In genomic region chr12:124371970-124372555, GRCh38 we compare ENCODE assay signal across 22 cellular contexts.
DNase-seq lines count a peak whose midpoint lies in the region; ATAC-seq and TF ChIP-seq lines count a peak whose summit lies in the region.
"Had no signal": no experiment of that assay in that cellular context is flagged by ENCODE, and none has a peak within 500 bp of the region (broad histone marks: within the 10 kb centered on the region; RNA-seq: fewer than 3 reads in every experiment).

No MANE protein-coding gene starts in this region.

- no TSS peak for BruUV-seq in Panc1 (replicated peaks; lab: Mats Ljungman, UMichigan)

- H2AFZ ChIP-seq in DND-41 (ENCODE audit: low read depth, low read length) (no peak overlapping the region), MM.1S (ENCODE audit: low read length) (no peak overlapping the region)

- no peak overlapping the region for H3K9ac ChIP-seq in DND-41 (ENCODE audit: low read depth, low read length)
- H3K9ac ChIP-seq in MM.1S (ENCODE audit: low read length): no peak overlapping the region

- TF ChIP-seq CTCF in DND-41 (IDR thresholded peaks at IDR 0.05; ENCODE audit: borderline replicate concordance, extremely low read depth, low read length, poor library complexity, severe bottlenecking) (peak; percentile 5), Panc1 (IDR thresholded peaks at IDR 0.05) (peak; percentile 47; the same call in 1 of the 2 replicates), esophagus muscularis mucosa (IDR thresholded peaks at IDR 0.05) (no peak), MM.1S (IDR thresholded peaks at IDR 0.05; ENCODE audit: low read length) (no peak)

- H3K27me3 ChIP-seq in DND-41 (ENCODE audit: insufficient read depth, low read length, poor library complexity): no peaks in the 10 kb centered on the region
- no peaks in the 10 kb centered on the region for H3K27me3 ChIP-seq in Panc1 (ENCODE audit: control insufficient read depth, insufficient read depth, low read length)
- no peaks in the 10 kb centered on the region for H3K27me3 ChIP-seq in esophagus muscularis mucosa
- H3K27me3 ChIP-seq in MM.1S (replicated peaks; ENCODE audit: insufficient read depth, low read length): no peaks in the 10 kb centered on the region
- H3K27me3 ChIP-seq: upper lobe of left lung had no signal

- POLR2A ChIA-PET in Panc1 (lab: Charles Lee): no interaction called here

- no peak for ATAC-seq in DND-41 (ENCODE audit: insufficient read depth, low read depth)
- no peak for ATAC-seq in Panc1
- ATAC-seq in stimulated activated memory B cell treated with anti-CD40 and anti-IgM and Interleukin-4, amounts not matched to agents 10 μg/mL and 1 μg/mL and 100 μg/mL, for 72 hours: peak; percentile 29
- no peak for ATAC-seq in HG02884 (IDR thresholded peaks at IDR 0.05; ENCODE audit: unreplicated experiment)
- no peak for ATAC-seq in HG02763 (IDR thresholded peaks at IDR 0.05; ENCODE audit: unreplicated experiment)
- ATAC-seq: activated naive CD4-positive, alpha-beta T cell treated with anti-CD3 and anti-CD28 coated beads, Interleukin-2, amount 50 U/mL, for 72 hours had no signal

- H3K36me3 ChIP-seq in DND-41 (ENCODE audit: insufficient read depth, low read length) (peaks cover 70% of the 10 kb centered on the region), Panc1 (ENCODE audit: control insufficient read depth, insufficient read depth, low read length) (peaks cover 7% of the 10 kb centered on the region), esophagus muscularis mucosa (peaks cover 28 to 78% (median 67%) of the 10 kb centered on the region in 4 donors), MM.1S (replicated peaks; ENCODE audit: insufficient read depth, low read length) (no peaks in the 10 kb centered on the region)

- no peaks in the 10 kb centered on the region for H3K9me3 ChIP-seq in DND-41 (ENCODE audit: insufficient read depth, low read length, severe bottlenecking)
- H3K9me3 ChIP-seq in Panc1 (ENCODE audit: control insufficient read depth, insufficient read depth, low read depth, low read length): no peaks in the 10 kb centered on the region
- no peaks in the 10 kb centered on the region for H3K9me3 ChIP-seq in esophagus muscularis mucosa
- no peaks in the 10 kb centered on the region for H3K9me3 ChIP-seq in MM.1S (replicated peaks; ENCODE audit: insufficient read depth, low read length)
- H3K9me3 ChIP-seq: upper lobe of left lung had no signal

- no peak for TF ChIP-seq POLR2A in esophagus muscularis mucosa (IDR thresholded peaks at IDR 0.05; ENCODE audit: low read depth)

- no peaks in the 10 kb centered on the region for H3K9me3 Mint-ChIP-seq in stimulated activated memory B cell treated with anti-CD40 and anti-IgM and Interleukin-4, amounts not matched to agents 10 μg/mL and 1 μg/mL and 100 μg/mL, for 72 hours
- H3K9me3 Mint-ChIP-seq: activated naive CD4-positive, alpha-beta T cell treated with anti-CD3 and anti-CD28 coated beads, Interleukin-2, amount 50 U/mL, for 72 hours; CD8-positive, alpha-beta memory T cell; naive B cell had no signal

- H3K27me3 Mint-ChIP-seq in stimulated activated memory B cell treated with anti-CD40 and anti-IgM and Interleukin-4, amounts not matched to agents 10 μg/mL and 1 μg/mL and 100 μg/mL, for 72 hours: no peaks in the 10 kb centered on the region
- H3K27me3 Mint-ChIP-seq: CD8-positive, alpha-beta memory T cell; naive B cell had no signal

- no peak overlapping the region for H3K4me3 Mint-ChIP-seq in stimulated activated memory B cell treated with anti-CD40 and anti-IgM and Interleukin-4, amounts not matched to agents 10 μg/mL and 1 μg/mL and 100 μg/mL, for 72 hours
- H3K4me3 Mint-ChIP-seq: CD8-positive, alpha-beta memory T cell; naive B cell had no signal

- no peaks in the 10 kb centered on the region for H3F3A ChIP-seq in MM.1S (ENCODE audit: insufficient read depth, low read length)

- no peak overlapping the region for H3K4me2 ChIP-seq in DND-41 (ENCODE audit: insufficient read depth, low read length)
- no peak overlapping the region for H3K4me2 ChIP-seq in MM.1S (ENCODE audit: low read depth, low read length)

- in situ Hi-C loops in Panc1 (cut with HindIII; ENCODE audit: low pct_unique_long_range_greater_than_20kb, low sequenced_read_pairs): no loop called here

- CTCF ChIA-PET in Panc1 (lab: Charles Lee): interaction anchor here (0.7 kb wide), 1 partner anchor 479 kb away, joined by 3 read pairs; no protein-coding TSS in a partner anchor

- H3K4me1 Mint-ChIP-seq in stimulated activated memory B cell treated with anti-CD40 and anti-IgM and Interleukin-4, amounts not matched to agents 10 μg/mL and 1 μg/mL and 100 μg/mL, for 72 hours: no peaks in the 10 kb centered on the region
- H3K4me1 Mint-ChIP-seq: CD8-positive, alpha-beta memory T cell had no signal

- no peak for DNase-seq in DND-41
- no peak for DNase-seq in Panc1 (ENCODE audit: low read depth, low spot score)
- DNase-seq in esophagus muscularis mucosa (ENCODE audit: extremely low spot score): no peak
- no peak for DNase-seq in epidermal melanocyte (ENCODE audit: insufficient read length, low spot score)
- no peak for DNase-seq in MM.1S
- DNase-seq: activated CD4-positive, CD25-positive, alpha-beta regulatory T cell treated with anti-CD3 and anti-CD28 coated beads, Interleukin-2, amount 50 U/mL, for 72 hours; AML-193; CD8-positive, alpha-beta memory T cell; DMS79; HCEC 1CT; hippocampal formation; mesenchymal stem cell; naive B cell; NCI-H2107; NCI-H510A; RPMI8226 had no signal

- no peak for TF ChIP-seq EP300 in esophagus muscularis mucosa (IDR thresholded peaks at IDR 0.05)

- peaks cover 39% of the 10 kb centered on the region for H3K36me3 Mint-ChIP-seq in stimulated activated memory B cell treated with anti-CD40 and anti-IgM and Interleukin-4, amounts not matched to agents 10 μg/mL and 1 μg/mL and 100 μg/mL, for 72 hours
- H3K36me3 Mint-ChIP-seq: activated naive CD4-positive, alpha-beta T cell treated with anti-CD3 and anti-CD28 coated beads, Interleukin-2, amount 50 U/mL, for 72 hours; naive B cell had no signal

- no peaks in the 10 kb centered on the region for H3K9me2 ChIP-seq in MM.1S (replicated peaks; ENCODE audit: insufficient read depth, low read length)

- H3K4me1 ChIP-seq in DND-41 (ENCODE audit: insufficient read depth, low read length) (no peaks in the 10 kb centered on the region), Panc1 (ENCODE audit: control insufficient read depth, insufficient read depth, low read length) (peaks cover 71% of the 10 kb centered on the region), esophagus muscularis mucosa (peaks cover 49 to 75% (median 58%) of the 10 kb centered on the region in 4 donors), MM.1S (ENCODE audit: low read length) (no peaks in the 10 kb centered on the region)

- H4K20me1 ChIP-seq in DND-41 (ENCODE audit: insufficient read depth, low read length) (peaks cover 34% of the 10 kb centered on the region), MM.1S (ENCODE audit: insufficient read depth, low read length) (no peaks in the 10 kb centered on the region)

- intact Hi-C loops in Panc1 (cut with micrococcal nuclease; ENCODE audit: unreplicated experiment) (no loop called here), esophagus muscularis mucosa (cut with DNase I) (no loop called here)

- 79% methylated on average over 33 of the region's 37 CpGs for WGBS in esophagus muscularis mucosa

- H3K79me2 ChIP-seq in DND-41 (ENCODE audit: insufficient read depth, low read length) (no peaks in the 10 kb centered on the region), MM.1S (ENCODE audit: low read length) (no peaks in the 10 kb centered on the region; the same call in 1 of the 2 replicates)

- H3K27ac ChIP-seq in DND-41 (ENCODE audit: low read length): no peak overlapping the region
- peak overlapping the region; percentile 86; the same call in 1 of the 2 replicates for H3K27ac ChIP-seq in Panc1 (ENCODE audit: low read length)
- peak overlapping the region; percentile 86 to 92 (median 89) for H3K27ac ChIP-seq in esophagus muscularis mucosa (replicated peaks in 1 of 4)
- no peak overlapping the region for H3K27ac ChIP-seq in MM.1S (ENCODE audit: low read length)

- H3K4me3 ChIP-seq in DND-41 (ENCODE audit: low read depth in 1 of 2, low read length in 2 of 2) (no peak overlapping the region), Panc1 (ENCODE audit: low read depth in 2 of 2, low read length in 2 of 2) (no peak overlapping the region), esophagus muscularis mucosa (no peak overlapping the region), MM.1S (ENCODE audit: low read length) (no peak overlapping the region)
- H3K4me3 ChIP-seq: coronary artery, upper lobe of left lung had no signal

- H3K27ac Mint-ChIP-seq in stimulated activated memory B cell treated with anti-CD40 and anti-IgM and Interleukin-4, amounts not matched to agents 10 μg/mL and 1 μg/mL and 100 μg/mL, for 72 hours: no peak overlapping the region
- H3K27ac Mint-ChIP-seq: activated naive CD4-positive, alpha-beta T cell treated with anti-CD3 and anti-CD28 coated beads, Interleukin-2, amount 50 U/mL, for 72 hours had no signal

Comparison
In these comparisons a context has a peak if more than half of its experiments do, and no peak if none do; other contexts are left out.
1. H3K27ac ChIP-seq: peak in Panc1 (single experiment) and esophagus muscularis mucosa (4 of 4); none in DND-41 (single experiment) and MM.1S (single experiment).
2. CTCF ChIP-seq: peak in DND-41 (single experiment) and Panc1 (single experiment); none in esophagus muscularis mucosa (0 of 3) and MM.1S (single experiment).